In genomic region chr20:50278684-50279531, GRCh38 we compare ENCODE assay signal across 1 cellular context.
TF ChIP-seq lines count a peak whose summit lies in the region.

No MANE protein-coding gene starts in this region.

TF ChIP-seq in K562, 482 proteins besides CTCF, POLR2A, EP300 and RAD21 (continued from another document and continues in another):
- TF ChIP-seq RREB1 (CRISPR knock-in tag; IDR thresholded peaks at IDR 0.05) (no peak), TAF1 (IDR thresholded peaks at IDR 0.05; ENCODE audit: control insufficient read depth, extremely low read depth, insufficient read depth, low read length, severe bottlenecking) (no peak), ZBTB33 (CRISPR knock-in tag; IDR thresholded peaks at IDR 0.05) (no peak), ZNF318 (IDR thresholded peaks at IDR 0.05; ENCODE audit: borderline replicate concordance in 1 of 2, low read depth in 1 of 2) (no peak), PBX2 (CRISPR knock-in tag; IDR thresholded peaks at IDR 0.05; ENCODE audit: low read depth) (no peak), PBX2 (tag; conservative IDR thresholded peaks at IDR 0.05; ENCODE audit: low read depth) (peak; percentile 35; the same call in 1 of the 2 replicates), CREM (IDR thresholded peaks at IDR 0.05; ENCODE audit: low read depth) (peak; percentile 39; the same call in 1 of the 2 replicates), HDGF (IDR thresholded peaks at IDR 0.05) (peak; percentile 98; the same call in 1 of the 2 replicates), ADNP (tag; IDR thresholded peaks at IDR 0.05) (peak; percentile 99), RNF2 (IDR thresholded peaks at IDR 0.05) (0 out of 2 replicates have a peak, but pooled peaks have one; percentile 21), FOXP1 (CRISPR knock-in tag; IDR thresholded peaks at IDR 0.05) (no peak), STAT6 (CRISPR knock-in tag; IDR thresholded peaks at IDR 0.05) (no peak), STAT5A (IDR thresholded peaks at IDR 0.05; ENCODE audit: borderline replicate concordance, low read length) (0 out of 2 replicates have a peak, but pooled peaks have one; percentile 12), ZBTB12 (CRISPR knock-in tag; IDR thresholded peaks at IDR 0.05) (no peak), ARHGAP35 (IDR thresholded peaks at IDR 0.05; ENCODE audit: partially characterized antibody) (no peak), MEF2A (IDR thresholded peaks at IDR 0.05; ENCODE audit: control insufficient read depth, low read depth, low read length) (peak; percentile 82), CUX1 (CRISPR knock-in tag; IDR thresholded peaks at IDR 0.05) (no peak), SP1 (CRISPR knock-in tag; IDR thresholded peaks at IDR 0.05) (peak; percentile 75), MED1 (CRISPR knock-in tag; IDR thresholded peaks at IDR 0.05; ENCODE audit: borderline replicate concordance) (no peak), PHF8 (IDR thresholded peaks at IDR 0.05; ENCODE audit: borderline replicate concordance, low read length) (no peak; the same call in 1 of the 2 replicates)
